ENCODE assay signal across 9 cellular contexts in genomic region chr19:41641879-41642485, GRCh38. TPM values are rescaled to one million over a fixed set of nuclear protein-coding genes. Genes with fewer than 3 reads are reported as not detected.
A peak's percentile ranks its signal among the peaks of the same experiment; 100 is the strongest.
DNase-seq lines count a peak whose midpoint lies in the region; ATAC-seq and TF ChIP-seq lines count a peak whose summit lies in the region.
"Had no signal": no experiment of that assay in that cellular context is flagged by ENCODE, and none has a peak within 500 bp of the region (broad histone marks: within the 10 kb centered on the region; RNA-seq: fewer than 3 reads in every experiment).

No MANE protein-coding gene starts in this region.

- 3% methylated on average over 6 of the region's 6 CpGs for WGBS in mammary epithelial cell (ENCODE audit: low coverage, missing lambda C conversion rate)

- no peaks in the 10 kb centered on the region for H3K36me3 Mint-ChIP-seq in WTC11

- H3K79me2 ChIP-seq in mammary epithelial cell (ENCODE audit: insufficient read depth, low read length): no peaks in the 10 kb centered on the region

- CTCF ChIA-PET in WTC11 (lab: Charles Lee) (interaction anchor here (0.6 to 5.2 kb wide), 42 partner anchors 8 to 696 kb away, joined by 3 to 130 read pairs (median 4); partner anchors contain the start of genes CEACAM7 and DMAC2), mammary epithelial cell (lab: Charles Lee; ENCODE audit: low non-redundant PET) (interaction anchor here (0.6 kb wide), 2 partner anchors 100 to 151 kb away, joined by 3 read pairs; no protein-coding TSS in a partner anchor)

- no peak overlapping the region for H3K27ac ChIP-seq in mammary epithelial cell (ENCODE audit: insufficient read depth, low read depth, low read length)
- H3K27ac ChIP-seq: BLaER1 had no signal

- peak; percentile 92 for TF ChIP-seq CTCF in WTC11 (IDR thresholded peaks at IDR 0.05)
- TF ChIP-seq CTCF in mammary epithelial cell (conservative IDR thresholded peaks at IDR 0.05 in 1 of 2, IDR thresholded peaks at IDR 0.05 in 1 of 2; ENCODE audit: extremely low read depth in 1 of 2, insufficient read depth in 1 of 2, low read depth in 1 of 2, low read length in 2 of 2): peak; percentile 90 to 91

- H3K4me1 Mint-ChIP-seq in WTC11: no peaks in the 10 kb centered on the region

- ATAC-seq in WTC11 (peak; percentile 96), HG03139 (IDR thresholded peaks at IDR 0.05; ENCODE audit: unreplicated experiment) (no peak)

- dilution Hi-C loops in mammary epithelial cell (cut with HindIII; ENCODE audit: low sequenced_read_pairs): no loop called here

- no peaks in the 10 kb centered on the region for H3K27me3 ChIP-seq in mammary epithelial cell (ENCODE audit: insufficient read depth, low read length)
- H3K27me3 ChIP-seq: BLaER1 had no signal

- no peak overlapping the region for H3K4me3 ChIP-seq in mammary epithelial cell (replicated peaks in 1 of 3; ENCODE audit: insufficient read depth in 1 of 3, low read depth in 2 of 3, low read length in 3 of 3)
- H3K4me3 ChIP-seq: BLaER1 had no signal

- no peaks in the 10 kb centered on the region for H4K20me1 ChIP-seq in mammary epithelial cell (ENCODE audit: insufficient read depth, low read length)
- H4K20me1 ChIP-seq: BLaER1 had no signal

- H3K27ac Mint-ChIP-seq in WTC11: no peak overlapping the region

- no peak overlapping the region for H3K9ac ChIP-seq in mammary epithelial cell (ENCODE audit: insufficient read depth, low read length)
- H3K9ac ChIP-seq: BLaER1 had no signal

- H3K9me3 ChIP-seq in mammary epithelial cell (replicated peaks; ENCODE audit: insufficient read depth, low read length): no peaks in the 10 kb centered on the region
- H3K9me3 ChIP-seq: BLaER1 had no signal

- POLR2A ChIA-PET in WTC11 (lab: Charles Lee): no interaction called here

- in situ Hi-C loops in mammary epithelial cell (cut with MboI; ENCODE audit: low sequenced_read_pairs in 2 of 2): no loop called here

- H3K4me2 ChIP-seq in mammary epithelial cell (ENCODE audit: insufficient read depth, low read depth, low read length): no peak overlapping the region
- H3K4me2 ChIP-seq: BLaER1 had no signal

- intact Hi-C loops in mammary epithelial cell (cut with micrococcal nuclease): loop anchor here (5.0 kb wide), 3 partner anchors 50 to 145 kb away; no protein-coding TSS in a partner anchor

- H3K36me3 ChIP-seq in mammary epithelial cell (ENCODE audit: insufficient read depth, low read length): no peaks in the 10 kb centered on the region
- H3K36me3 ChIP-seq: BLaER1 had no signal

- H3K4me1 ChIP-seq in mammary epithelial cell (ENCODE audit: insufficient read depth, low read length): no peaks in the 10 kb centered on the region
- H3K4me1 ChIP-seq: BLaER1 had no signal

- H2AFZ ChIP-seq in mammary epithelial cell (ENCODE audit: low read depth, low read length): no peak overlapping the region

- DNase-seq in NCI-H1436 (lab: John Stamatoyannopoulos, UW): peak; percentile 69
- no peak for DNase-seq in NCI-H1436 treated with DMSO at 0.1 percent for 48 hours (lab: John Stamatoyannopoulos, UW)
- peak; percentile 53 to 78 for DNase-seq in NCI-H187 (lab: John Stamatoyannopoulos, UW)
- peak; percentile 81 for DNase-seq in WTC11 (ENCODE audit: low spot score)
- peak; percentile 30 for DNase-seq in mammary epithelial cell
- DNase-seq in kidney glomerular epithelial cell (lab: John Stamatoyannopoulos, UW): peak; percentile 18
- peak; percentile 36 to 48 (median 47) for DNase-seq in stimulated activated CD4-positive, alpha-beta T cell treated with anti-CD3 and anti-CD28 coated beads, TNF-alpha, amount 100 ng/mL, for 1 hour (ENCODE audit: low read depth in 3 of 3, low spot score in 1 of 3)

- H3K27me3 Mint-ChIP-seq in WTC11 (ENCODE audit: low read depth): no peaks in the 10 kb centered on the region

- H3K4me3 Mint-ChIP-seq in WTC11: no peak overlapping the region

- BruUV-seq in mammary epithelial cell (replicated peaks; lab: Mats Ljungman, UMichigan): no TSS peak

- H3K9me3 Mint-ChIP-seq in WTC11: no peaks in the 10 kb centered on the region

TF ChIP-seq in WTC11, 78 proteins besides CTCF, POLR2A, EP300 and RAD21 (continues in another document):
- TF ChIP-seq CREB1 (CRISPR knock-in tag; IDR thresholded peaks at IDR 0.05) (no peak), FOXJ3 (CRISPR knock-in tag; IDR thresholded peaks at IDR 0.05; ENCODE audit: borderline replicate concordance) (no peak), ZBTB21 (CRISPR knock-in tag; IDR thresholded peaks at IDR 0.05; ENCODE audit: borderline replicate concordance) (no peak), ZNF121 (CRISPR knock-in tag; IDR thresholded peaks at IDR 0.05) (no peak), ZNF317 (CRISPR knock-in tag; IDR thresholded peaks at IDR 0.05; ENCODE audit: borderline replicate concordance, low read depth) (no peak), ATF1 (CRISPR knock-in tag; IDR thresholded peaks at IDR 0.05) (no peak), GABPB1 (CRISPR knock-in tag; IDR thresholded peaks at IDR 0.05) (no peak), ZNF423 (CRISPR knock-in tag; IDR thresholded peaks at IDR 0.05) (no peak), ZNF396 (CRISPR knock-in tag; IDR thresholded peaks at IDR 0.05; ENCODE audit: borderline replicate concordance) (no peak), ZNF416 (CRISPR knock-in tag; IDR thresholded peaks at IDR 0.05) (no peak), HMGA2 (CRISPR knock-in tag; IDR thresholded peaks at IDR 0.05) (no peak), USF1 (CRISPR knock-in tag; IDR thresholded peaks at IDR 0.05) (no peak), ELF4 (CRISPR knock-in tag; IDR thresholded peaks at IDR 0.05; ENCODE audit: low read depth) (no peak), NR2C2 (CRISPR knock-in tag; IDR thresholded peaks at IDR 0.05) (no peak), TEAD4 (CRISPR knock-in tag; IDR thresholded peaks at IDR 0.05) (no peak), PRRX2 (CRISPR knock-in tag; IDR thresholded peaks at IDR 0.05) (no peak)
- TF ChIP-seq, protein P1, sequence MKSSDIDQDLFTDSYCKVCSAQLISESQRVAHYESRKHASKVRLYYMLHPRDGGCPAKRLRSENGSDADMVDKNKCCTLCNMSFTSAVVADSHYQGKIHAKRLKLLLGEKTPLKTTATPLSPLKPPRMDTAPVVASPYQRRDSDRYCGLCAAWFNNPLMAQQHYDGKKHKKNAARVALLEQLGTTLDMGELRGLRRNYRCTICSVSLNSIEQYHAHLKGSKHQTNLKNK (CRISPR knock-in tag; IDR thresholded peaks at IDR 0.05): no peak
- TF ChIP-seq, protein P2, sequence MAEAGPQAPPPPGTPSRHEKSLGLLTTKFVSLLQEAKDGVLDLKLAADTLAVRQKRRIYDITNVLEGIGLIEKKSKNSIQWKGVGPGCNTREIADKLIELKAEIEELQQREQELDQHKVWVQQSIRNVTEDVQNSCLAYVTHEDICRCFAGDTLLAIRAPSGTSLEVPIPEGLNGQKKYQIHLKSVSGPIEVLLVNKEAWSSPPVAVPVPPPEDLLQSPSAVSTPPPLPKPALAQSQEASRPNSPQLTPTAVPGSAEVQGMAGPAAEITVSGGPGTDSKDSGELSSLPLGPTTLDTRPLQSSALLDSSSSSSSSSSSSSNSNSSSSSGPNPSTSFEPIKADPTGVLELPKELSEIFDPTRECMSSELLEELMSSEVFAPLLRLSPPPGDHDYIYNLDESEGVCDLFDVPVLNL (CRISPR knock-in tag; IDR thresholded peaks at IDR 0.05; ENCODE audit: borderline replicate concordance, low read depth): no peak
- TF ChIP-seq, protein P3, sequence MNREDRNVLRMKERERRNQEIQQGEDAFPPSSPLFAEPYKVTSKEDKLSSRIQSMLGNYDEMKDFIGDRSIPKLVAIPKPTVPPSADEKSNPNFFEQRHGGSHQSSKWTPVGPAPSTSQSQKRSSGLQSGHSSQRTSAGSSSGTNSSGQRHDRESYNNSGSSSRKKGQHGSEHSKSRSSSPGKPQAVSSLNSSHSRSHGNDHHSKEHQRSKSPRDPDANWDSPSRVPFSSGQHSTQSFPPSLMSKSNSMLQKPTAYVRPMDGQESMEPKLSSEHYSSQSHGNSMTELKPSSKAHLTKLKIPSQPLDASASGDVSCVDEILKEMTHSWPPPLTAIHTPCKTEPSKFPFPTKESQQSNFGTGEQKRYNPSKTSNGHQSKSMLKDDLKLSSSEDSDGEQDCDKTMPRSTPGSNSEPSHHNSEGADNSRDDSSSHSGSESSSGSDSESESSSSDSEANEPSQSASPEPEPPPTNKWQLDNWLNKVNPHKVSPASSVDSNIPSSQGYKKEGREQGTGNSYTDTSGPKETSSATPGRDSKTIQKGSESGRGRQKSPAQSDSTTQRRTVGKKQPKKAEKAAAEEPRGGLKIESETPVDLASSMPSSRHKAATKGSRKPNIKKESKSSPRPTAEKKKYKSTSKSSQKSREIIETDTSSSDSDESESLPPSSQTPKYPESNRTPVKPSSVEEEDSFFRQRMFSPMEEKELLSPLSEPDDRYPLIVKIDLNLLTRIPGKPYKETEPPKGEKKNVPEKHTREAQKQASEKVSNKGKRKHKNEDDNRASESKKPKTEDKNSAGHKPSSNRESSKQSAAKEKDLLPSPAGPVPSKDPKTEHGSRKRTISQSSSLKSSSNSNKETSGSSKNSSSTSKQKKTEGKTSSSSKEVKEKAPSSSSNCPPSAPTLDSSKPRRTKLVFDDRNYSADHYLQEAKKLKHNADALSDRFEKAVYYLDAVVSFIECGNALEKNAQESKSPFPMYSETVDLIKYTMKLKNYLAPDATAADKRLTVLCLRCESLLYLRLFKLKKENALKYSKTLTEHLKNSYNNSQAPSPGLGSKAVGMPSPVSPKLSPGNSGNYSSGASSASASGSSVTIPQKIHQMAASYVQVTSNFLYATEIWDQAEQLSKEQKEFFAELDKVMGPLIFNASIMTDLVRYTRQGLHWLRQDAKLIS (CRISPR knock-in tag; IDR thresholded peaks at IDR 0.05; ENCODE audit: borderline replicate concordance): no peak

RNA-seq across cellular contexts. Expression of gene CEACAM4, which starts 15.1 kb away (rescaled TPM):
- total RNA-seq in WTC11 (2021) (not detected in 3 replicates), mammary epithelial cell (not detected)
- not detected for polyA plus RNA-seq in mammary epithelial cell
- not detected for polyA minus RNA-seq in mammary epithelial cell

RNA-seq across cellular contexts. Expression of gene CEACAM7, which starts 46.1 kb away (rescaled TPM):
- total RNA-seq in WTC11 (2021) (0.15 to 0.21 TPM (median 0.18 TPM) in 3 replicates), mammary epithelial cell (not detected)
- not detected for polyA plus RNA-seq in mammary epithelial cell
- polyA minus RNA-seq in mammary epithelial cell: not detected
